In genomic region chr20:56690531-56691175, GRCh38 we compare ENCODE assay signal across 28 cellular contexts.
DNase-seq lines count a peak whose midpoint lies in the region; ATAC-seq and TF ChIP-seq lines count a peak whose summit lies in the region.
"Had no signal": no experiment of that assay in that cellular context is flagged by ENCODE, and none has a peak within 500 bp of the region (broad histone marks: within the 10 kb centered on the region; RNA-seq: fewer than 3 reads in every experiment).

No MANE protein-coding gene starts in this region.

- in situ Hi-C loops in T47D (cut with HindIII; ENCODE audit: low pct_unique_long_range_greater_than_20kb, low sequenced_read_pairs): no loop called here

- H3K9me3 ChIP-seq in mucosa of descending colon (no peaks in the 10 kb centered on the region), MG63 (no peaks in the 10 kb centered on the region)
- H3K9me3 ChIP-seq: ascending aorta, gastroesophageal sphincter, left lung, SK-N-SH, thoracic aorta had no signal

- H3K4me3 ChIP-seq in mucosa of descending colon (no peak overlapping the region), MG63 (no peak overlapping the region)
- H3K4me3 ChIP-seq: ascending aorta, gastroesophageal sphincter, hepatocyte, left lung, thoracic aorta had no signal

- DNase-seq in DMS153 treated with DMSO at 0.1 percent for 48 hours (lab: John Stamatoyannopoulos, UW; ENCODE audit: unreplicated experiment) (peak; percentile 14), NCI-H526 (lab: John Stamatoyannopoulos, UW) (peak; percentile 68 to 72), T47D (ENCODE audit: low read depth in 1 of 2, low spot score in 1 of 2) (peak; percentile 59 to 86), mucosa of descending colon (peak; percentile 42 to 55 (median 45)), MG63 (no peak), NCI-H1105 (lab: John Stamatoyannopoulos, UW) (no peak)
- DNase-seq: activated CD8-positive, alpha-beta T cell treated with anti-CD3 and anti-CD28 coated beads for 36 hours; activated effector memory CD4-positive, alpha-beta T cell treated with Interleukin-2 at 50 U/mL for 16 hours; activated T-cell treated with anti-CD3 and anti-CD28 coated beads for 4 hours; central memory CD4-positive, alpha-beta T cell; dermis blood vessel endothelial cell; GOT3; immature natural killer cell; KG1; left lung; MV-4-11; naive B cell; NCI-H2171 treated with DMSO at 0.1 percent for 48 hours; nucleus accumbens; SK-N-SH; stimulated activated naive CD8-positive, alpha-beta T cell treated with anti-CD3 and anti-CD28 coated beads, Interleukin-15, Interleukin-2, amounts not matched to agents 100 U/mL and 50 U/mL, for 24 hours; T-helper 17 cell had no signal

- H3K36me3 ChIP-seq in mucosa of descending colon (ENCODE audit: low read depth): no peaks in the 10 kb centered on the region
- H3K36me3 ChIP-seq in MG63: no peaks in the 10 kb centered on the region
- H3K36me3 ChIP-seq: ascending aorta, gastroesophageal sphincter, left lung, thoracic aorta had no signal

- peak; percentile 79 for ATAC-seq in mucosa of descending colon
- no peak for ATAC-seq in GM21717 (IDR thresholded peaks at IDR 0.05; ENCODE audit: unreplicated experiment)
- no peak for ATAC-seq in GM21367 (IDR thresholded peaks at IDR 0.05; ENCODE audit: unreplicated experiment)
- ATAC-seq: activated CD8-positive, alpha-beta T cell treated with anti-CD3 and anti-CD28 coated beads for 36 hours; gastroesophageal sphincter; stimulated activated naive CD8-positive, alpha-beta T cell treated with anti-CD3 and anti-CD28 coated beads, Interleukin-15, Interleukin-2, amounts not matched to agents 100 U/mL and 50 U/mL, for 24 hours; T-helper 17 cell had no signal

- peaks cover 4% of the 10 kb centered on the region for H3K4me1 ChIP-seq in mucosa of descending colon (ENCODE audit: low read depth)
- H3K4me1 ChIP-seq: ascending aorta, gastroesophageal sphincter, left lung had no signal

- no peak for TF ChIP-seq CTCF in mucosa of descending colon (IDR thresholded peaks at IDR 0.05)

- H3K27me3 ChIP-seq in MG63: no peaks in the 10 kb centered on the region
- H3K27me3 ChIP-seq: ascending aorta, hepatocyte had no signal

- intact Hi-C loops in mucosa of descending colon (cut with DNase I, micrococcal nuclease): no loop called here

Comparison
In these comparisons a context has a peak if more than half of its experiments do, and no peak if none do; other contexts are left out.
1. DNase-seq: peak in DMS153 treated with DMSO at 0.1 percent for 48 hours (single experiment), NCI-H526 (2 of 2), T47D (2 of 2) and mucosa of descending colon (3 of 3); none in MG63 (single experiment) and NCI-H1105 (single experiment).